Comparison of ENCODE assay signal across 9 cellular contexts in the genomic region with DNA sequence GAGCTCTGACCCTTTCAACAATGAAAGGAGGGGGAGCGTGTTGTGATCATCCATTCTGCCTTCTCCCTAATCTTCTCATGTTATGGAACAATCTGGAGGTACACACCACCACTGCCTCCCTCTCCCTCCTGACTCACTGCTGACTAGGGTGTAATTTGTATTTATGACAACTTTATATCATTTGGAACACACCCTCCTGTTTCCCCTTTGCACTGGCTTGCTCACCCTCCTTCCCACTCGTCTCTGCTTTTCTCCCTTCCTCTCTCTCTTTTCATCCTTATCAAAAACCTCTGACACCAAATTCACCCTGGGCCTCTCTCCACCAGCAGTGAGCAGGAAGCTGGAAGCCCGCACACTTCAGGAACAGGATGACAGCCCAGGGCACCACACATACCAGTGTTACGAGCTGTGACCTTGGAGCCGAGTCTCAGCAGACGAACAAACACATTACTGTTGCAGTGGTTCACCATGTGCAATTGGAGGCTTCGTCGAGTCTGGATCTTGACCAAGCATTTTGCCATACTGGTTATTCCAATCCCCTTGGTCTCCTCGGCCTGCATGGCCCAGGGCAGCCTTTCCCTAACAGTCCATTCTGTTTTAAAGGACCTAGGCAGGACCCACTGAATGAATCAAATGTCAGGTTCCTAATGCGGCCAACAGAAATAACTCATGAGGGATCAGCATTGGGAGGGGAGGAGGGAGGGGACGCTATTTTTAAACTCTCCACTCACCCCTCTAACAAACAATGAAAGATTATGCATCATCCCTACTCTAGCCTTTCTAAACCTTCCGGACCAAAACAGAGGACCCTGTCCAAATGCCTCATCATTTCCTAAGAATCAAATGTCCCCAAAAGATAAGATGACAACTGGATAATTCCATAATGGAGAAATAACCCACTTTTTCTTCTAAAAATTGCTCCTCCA.
DNase-seq lines count a peak whose midpoint lies in the region; ATAC-seq and TF ChIP-seq lines count a peak whose summit lies in the region.
"Had no signal": no experiment of that assay in that cellular context is flagged by ENCODE, and none has a peak within 500 bp of the region (broad histone marks: within the 10 kb centered on the region; RNA-seq: fewer than 3 reads in every experiment).

No MANE protein-coding gene starts in this region.

- DNase-seq in LHCN-M2 (ENCODE audit: low read depth): peak; percentile 40
- DNase-seq in dermis microvascular lymphatic vessel endothelial cell (ENCODE audit: low read depth in 2 of 2): peak; percentile 12 to 75
- no peak for DNase-seq in left lung
- DNase-seq in tibial artery: no peak
- no peak for DNase-seq in MCF 10A (ENCODE audit: unreplicated experiment)
- DNase-seq in SK-N-DZ (ENCODE audit: low spot score): no peak

- CTCF ChIA-PET in MCF 10A (lab: Yijun Ruan, JAX): interaction anchor here (1.5 kb wide), 1 partner anchor 15 kb away, joined by 3 read pairs; no protein-coding TSS in a partner anchor

- no TSS peak for BruUV-seq in MCF 10A (replicated peaks; lab: Mats Ljungman, UMichigan)

- no peak overlapping the region for H3K4me3 Mint-ChIP-seq in MCF 10A (ENCODE audit: unreplicated experiment)
- H3K4me3 Mint-ChIP-seq: activated naive CD8-positive, alpha-beta T cell had no signal

- peak overlapping the region in 1 of 2 donors; percentile 11 for H3K27ac ChIP-seq in left lung
- H3K27ac ChIP-seq in tibial artery: peak overlapping the region; percentile 31 to 47

- H3K9me3 ChIP-seq in left lung (no peaks in the 10 kb centered on the region), tibial artery (no peaks in the 10 kb centered on the region)

- H3K27me3 Mint-ChIP-seq in MCF 10A (ENCODE audit: insufficient read depth, unreplicated experiment): no peaks in the 10 kb centered on the region
- H3K27me3 Mint-ChIP-seq: activated naive CD8-positive, alpha-beta T cell had no signal

- TF ChIP-seq CTCF in left lung (IDR thresholded peaks at IDR 0.05) (no peak), tibial artery (IDR thresholded peaks at IDR 0.05) (no peak), MCF 10A (IDR thresholded peaks at IDR 0.05; ENCODE audit: unreplicated experiment) (no peak)

- no peak overlapping the region for H3K4me3 ChIP-seq in left lung
- no peak overlapping the region for H3K4me3 ChIP-seq in tibial artery

- peaks cover 7% of the 10 kb centered on the region for H3K4me1 Mint-ChIP-seq in MCF 10A (ENCODE audit: insufficient read depth, unreplicated experiment)

- H3K27me3 ChIP-seq in left lung: no peaks in the 10 kb centered on the region
- H3K27me3 ChIP-seq in tibial artery: no peaks in the 10 kb centered on the region

- H3K9me3 Mint-ChIP-seq in MCF 10A (ENCODE audit: unreplicated experiment): no peaks in the 10 kb centered on the region

- POLR2A ChIA-PET in MCF 10A (lab: Yijun Ruan, JAX): no interaction called here

- ATAC-seq in left lung (peak; percentile 32), HG03025 (IDR thresholded peaks at IDR 0.05; ENCODE audit: low FRiP score, unreplicated experiment) (no peak), GM18868 (IDR thresholded peaks at IDR 0.05; ENCODE audit: unreplicated experiment) (no peak)

- intact Hi-C loops in left lung (cut with DNase I): no loop called here
- intact Hi-C loops in tibial artery (cut with DNase I; ENCODE audit: low total_unique reads): no loop called here
- intact Hi-C loops in MCF 10A (cut with micrococcal nuclease): no loop called here

- H3K36me3 Mint-ChIP-seq in MCF 10A (ENCODE audit: insufficient read depth, unreplicated experiment): no peaks in the 10 kb centered on the region
- H3K36me3 Mint-ChIP-seq: activated naive CD8-positive, alpha-beta T cell had no signal

- H3K27ac Mint-ChIP-seq in MCF 10A (ENCODE audit: low read depth, unreplicated experiment): no peak overlapping the region
- H3K27ac Mint-ChIP-seq: activated naive CD8-positive, alpha-beta T cell had no signal

- no peaks in the 10 kb centered on the region for H3K36me3 ChIP-seq in left lung
- no peaks in the 10 kb centered on the region for H3K36me3 ChIP-seq in tibial artery

- H3K4me1 ChIP-seq in left lung: no peaks in the 10 kb centered on the region
- H3K4me1 ChIP-seq in tibial artery: peaks cover 0 to 16% (median 10%) of the 10 kb centered on the region in 4 donors

Comparison
In these comparisons a context has a peak if more than half of its experiments do, and no peak if none do; other contexts are left out.
1. DNase-seq: peak in LHCN-M2 (single experiment) and dermis microvascular lymphatic vessel endothelial cell (2 of 2); none in left lung (0 of 2), tibial artery (0 of 2), MCF 10A (single experiment) and SK-N-DZ (single experiment).